ENCODE assay signal across 8 cellular contexts in genomic region chr17:38750312-38751121, GRCh38. TPM values are rescaled to one million over a fixed set of nuclear protein-coding genes. Genes with fewer than 3 reads are reported as not detected.
DNase-seq lines count a peak whose midpoint lies in the region; ATAC-seq and TF ChIP-seq lines count a peak whose summit lies in the region.

No MANE protein-coding gene starts in this region.

- POLR2A ChIA-PET in SK-N-SH (lab: Yijun Ruan, JAX) = interaction anchor here (0.6 to 2.7 kb wide), 3 partner anchors 8 to 102 kb away, joined by 3 to 12 read pairs (median 4); partner anchors contain the start of gene RPL23

- H3K79me2 ChIP-seq in SK-N-SH (ENCODE audit: insufficient read depth) (peaks cover 65% of the 10 kb centered on the region), mesendoderm (ENCODE audit: control insufficient read depth, insufficient read depth, low read length) (peaks cover 38% of the 10 kb centered on the region)

- H2BK120ac ChIP-seq in mesendoderm (ENCODE audit: low read depth, low read length) = no peak overlapping the region

- TF ChIP-seq CTCF in SK-N-SH (IDR thresholded peaks at IDR 0.05) = no peak
- no peak for TF ChIP-seq CTCF in brain microvascular endothelial cell (IDR thresholded peaks at IDR 0.05; ENCODE audit: low read depth, low read length, missing control alignments)

- H3K27ac ChIP-seq in SK-N-SH (ENCODE audit: low read depth in 2 of 2, low read length in 1 of 2) = peak overlapping the region; percentile 74 to 98; a peak in 3 of 4 replicates
- no peak overlapping the region for H3K27ac ChIP-seq in brain microvascular endothelial cell
- H3K27ac ChIP-seq in mesendoderm (ENCODE audit: low read depth, low read length) = peak overlapping the region; percentile 46

- no peak overlapping the region for H2BK5ac ChIP-seq in mesendoderm (ENCODE audit: low read length)

- peak overlapping the region; percentile 93 for H3K56ac ChIP-seq in mesendoderm (ENCODE audit: low read length)

- peak overlapping the region; percentile 75 for H3K23ac ChIP-seq in mesendoderm (ENCODE audit: low read length)

- H3K9me2 ChIP-seq in SK-N-SH = no peaks in the 10 kb centered on the region

- TF ChIP-seq EP300 in SK-N-SH (IDR thresholded peaks at IDR 0.05; ENCODE audit: borderline replicate concordance in 1 of 2, low read depth in 1 of 2, low read length in 1 of 2) = no peak

- H3K4me3 ChIP-seq in SK-N-SH (ENCODE audit: low read depth in 2 of 2, low read length in 1 of 2) (peak overlapping the region; percentile 91 to 93), brain microvascular endothelial cell (ENCODE audit: low read depth, low read length) (peak overlapping the region; percentile 99), mesendoderm (ENCODE audit: low read length) (peak overlapping the region; percentile 65)

- peak overlapping the region; percentile 61 for H2AFZ ChIP-seq in SK-N-SH (ENCODE audit: low read depth)

- peaks cover 13% of the 10 kb centered on the region for H3K79me1 ChIP-seq in mesendoderm (ENCODE audit: low read length)

- H3K36me3 ChIP-seq in SK-N-SH (replicated peaks in 1 of 2; ENCODE audit: control insufficient read depth in 1 of 2, insufficient read depth in 2 of 2, low read length in 1 of 2) (peaks cover 4 to 5% of the 10 kb centered on the region in 2 experiments), brain microvascular endothelial cell (replicated peaks) (peaks cover 10% of the 10 kb centered on the region), mesendoderm (ENCODE audit: control insufficient read depth, insufficient read depth, low read length) (peaks cover 2% of the 10 kb centered on the region)

- no peak overlapping the region for H4K8ac ChIP-seq in mesendoderm (ENCODE audit: low read depth, low read length)

- 32% methylated on average over 28 of the region's 28 CpGs for WGBS in SK-N-SH (ENCODE audit: low lambda C conversion rate)
- no CpG with 5 or more reads among the region's 28 CpGs for WGBS in mesendoderm (ENCODE audit: extremely low coverage, insufficient coverage, low lambda C conversion rate)

- H3K4me1 ChIP-seq in SK-N-SH (ENCODE audit: control insufficient read depth in 1 of 2, insufficient read depth in 2 of 2, low read depth in 1 of 2, low read length in 1 of 2) = peaks cover under 1 to 31% of the 10 kb centered on the region in 2 experiments; a peak in 1 of 4 replicates
- peaks cover 19% of the 10 kb centered on the region for H3K4me1 ChIP-seq in mesendoderm (ENCODE audit: control insufficient read depth, low read depth, low read length)

- ATAC-seq in SK-N-SH treated with all-trans-retinoic acid at 6 μM for 48 hours = no peak
- no peak for ATAC-seq in HG03354 (IDR thresholded peaks at IDR 0.05; ENCODE audit: poor library complexity, severe bottlenecking, unreplicated experiment)
- no peak for ATAC-seq in HG02642 (IDR thresholded peaks at IDR 0.05; ENCODE audit: poor library complexity, unreplicated experiment)

- CTCF ChIA-PET in SK-N-SH (lab: Yijun Ruan, JAX) = interaction anchor here (1.5 to 3.7 kb wide), 2 partner anchors 16 to 74 kb away, joined by 4 to 30 read pairs; no protein-coding TSS in a partner anchor

- peak overlapping the region; percentile 100 for H3K4me2 ChIP-seq in SK-N-SH
- H3K4me2 ChIP-seq in mesendoderm (ENCODE audit: low read length) = peak overlapping the region; percentile 95

- no peak overlapping the region for H3K18ac ChIP-seq in mesendoderm (ENCODE audit: low read length)

- TF ChIP-seq RAD21 in SK-N-SH (IDR thresholded peaks at IDR 0.05; ENCODE audit: low read length) = no peak

- H3K9ac ChIP-seq in SK-N-SH (peak overlapping the region; percentile 72; the same call in 1 of the 2 replicates), mesendoderm (ENCODE audit: low read length) (peak overlapping the region; percentile 85)

- H3K27me3 ChIP-seq in SK-N-SH (ENCODE audit: insufficient read depth) (no peaks in the 10 kb centered on the region), brain microvascular endothelial cell (replicated peaks) (no peaks in the 10 kb centered on the region), mesendoderm (ENCODE audit: insufficient read depth, low read length, poor library complexity) (no peaks in the 10 kb centered on the region)

- no peak overlapping the region for H3K4ac ChIP-seq in mesendoderm (ENCODE audit: low read depth, low read length)

- H2BK15ac ChIP-seq in mesendoderm (replicated peaks; ENCODE audit: low read depth) = no peak overlapping the region

- peak overlapping the region; percentile 11 for H2AK5ac ChIP-seq in mesendoderm (ENCODE audit: low read length)

- in situ Hi-C loops in brain microvascular endothelial cell (cut with HindIII; ENCODE audit: low pct_ligation_motif_present, low sequenced_read_pairs) = no loop called here

- peaks cover 3% of the 10 kb centered on the region for H3F3A ChIP-seq in SK-N-SH (replicated peaks; ENCODE audit: insufficient read depth)

- no peak overlapping the region for H4K5ac ChIP-seq in mesendoderm (ENCODE audit: low read length)

- no peaks in the 10 kb centered on the region for H3K9me3 ChIP-seq in SK-N-SH

- H4K20me1 ChIP-seq in SK-N-SH (ENCODE audit: insufficient read depth) = peaks cover 16% of the 10 kb centered on the region

- DNase-seq in SK-N-SH (no peak), NCI-H526 (lab: John Stamatoyannopoulos, UW) (peak; percentile 29 to 63), brain microvascular endothelial cell (no peak), mesendoderm (peak; percentile 57), cortex of kidney (lab: John Stamatoyannopoulos, UW) (no peak)

TF ChIP-seq in SK-N-SH, 30 proteins besides CTCF, POLR2A, EP300 and RAD21:
- TF ChIP-seq RCOR1 (IDR thresholded peaks at IDR 0.05; ENCODE audit: low read length) (no peak), SIN3A (IDR thresholded peaks at IDR 0.05; ENCODE audit: borderline replicate concordance, low read depth, low read length) (peak; percentile 28; the same call in 1 of the 2 replicates)

TF ChIP-seq in SK-N-SH treated with all-trans-retinoic acid at 6 μM for 48 hours, 23 proteins besides CTCF, POLR2A, EP300 and RAD21:
- TF ChIP-seq POU6F1 (CRISPR knock-in tag; IDR thresholded peaks at IDR 0.05; ENCODE audit: borderline replicate concordance, low read depth) = no peak
- TF ChIP-seq ZC3H10 (CRISPR knock-in tag; IDR thresholded peaks at IDR 0.05) = no peak
- TF ChIP-seq CREB5 (CRISPR knock-in tag; IDR thresholded peaks at IDR 0.05; ENCODE audit: low read depth) = no peak
- TF ChIP-seq OSR1 (CRISPR knock-in tag; IDR thresholded peaks at IDR 0.05) = no peak
- TF ChIP-seq GLIS3 (CRISPR knock-in tag; IDR thresholded peaks at IDR 0.05) = no peak
- TF ChIP-seq ZFP3 (CRISPR knock-in tag; IDR thresholded peaks at IDR 0.05) = no peak
- TF ChIP-seq ISL1 (CRISPR knock-in tag; IDR thresholded peaks at IDR 0.05) = no peak
- no peak for TF ChIP-seq ZNF70 (CRISPR knock-in tag; IDR thresholded peaks at IDR 0.05)
- TF ChIP-seq ZFP30 (CRISPR knock-in tag; IDR thresholded peaks at IDR 0.05) = no peak
- TF ChIP-seq CSDC2 (CRISPR knock-in tag; IDR thresholded peaks at IDR 0.05) = no peak
- no peak for TF ChIP-seq TOX (CRISPR knock-in tag; IDR thresholded peaks at IDR 0.05; ENCODE audit: borderline replicate concordance)
- TF ChIP-seq BACH2 (CRISPR knock-in tag; IDR thresholded peaks at IDR 0.05; ENCODE audit: borderline replicate concordance) = no peak

RNA-seq across cellular contexts. Expression of gene PSMB3, which starts 2.0 kb away (rescaled TPM):
- polyA plus RNA-seq in SK-N-SH (2012; rRNA removed) = 480 and 533 TPM in 2 replicates
- 326 and 421 TPM in 2 replicates for polyA plus RNA-seq in SK-N-SH (2012; cell fraction: cytosol; rRNA removed)
- polyA plus RNA-seq in SK-N-SH (2012; cell fraction: nucleus; rRNA removed) = 286 and 336 TPM in 2 replicates
- 307 TPM for polyA plus RNA-seq in mesendoderm (2013, experiment 1 of 2)
- polyA plus RNA-seq in mesendoderm (2013, experiment 2 of 2) = 321 TPM

RNA-seq across cellular contexts. Expression of gene PCGF2, which starts 2.4 kb away (rescaled TPM):
- 24.2 and 39.8 TPM in 2 replicates for polyA plus RNA-seq in SK-N-SH (2012; rRNA removed)
- polyA plus RNA-seq in SK-N-SH (2012; cell fraction: cytosol; rRNA removed) = 23.0 and 26.3 TPM in 2 replicates
- polyA plus RNA-seq in SK-N-SH (2012; cell fraction: nucleus; rRNA removed) = 54.1 and 67.6 TPM in 2 replicates
- 56.1 TPM for polyA plus RNA-seq in mesendoderm (2013, experiment 1 of 2)
- polyA plus RNA-seq in mesendoderm (2013, experiment 2 of 2) = 55.8 TPM

RNA-seq across cellular contexts. Expression of gene CISD3, which starts 20.4 kb away (rescaled TPM):
- polyA plus RNA-seq in SK-N-SH (2012; rRNA removed) = 12.9 and 16.5 TPM in 2 replicates
- 9.3 and 10.9 TPM in 2 replicates for polyA plus RNA-seq in SK-N-SH (2012; cell fraction: cytosol; rRNA removed)
- polyA plus RNA-seq in SK-N-SH (2012; cell fraction: nucleus; rRNA removed) = 5.9 and 8.6 TPM in 2 replicates
- 7.5 TPM for polyA plus RNA-seq in mesendoderm (2013, experiment 1 of 2)
- 8.7 TPM for polyA plus RNA-seq in mesendoderm (2013, experiment 2 of 2)

RNA-seq across cellular contexts. Expression of gene MLLT6, which starts 45.4 kb away (rescaled TPM):
- polyA plus RNA-seq in SK-N-SH (2012; rRNA removed) = 41.5 and 43.6 TPM in 2 replicates
- polyA plus RNA-seq in SK-N-SH (2012; cell fraction: cytosol; rRNA removed) = 11.5 and 18.3 TPM in 2 replicates
- polyA plus RNA-seq in SK-N-SH (2012; cell fraction: nucleus; rRNA removed) = 118 and 131 TPM in 2 replicates
- polyA plus RNA-seq in mesendoderm (2013, experiment 1 of 2) = 5.4 TPM
- 5.4 TPM for polyA plus RNA-seq in mesendoderm (2013, experiment 2 of 2)

RNA-seq across cellular contexts. Expression of gene PIP4K2B, which starts 48.8 kb away (rescaled TPM):
- 29.8 and 36.7 TPM in 2 replicates for polyA plus RNA-seq in SK-N-SH (2012; rRNA removed)
- polyA plus RNA-seq in SK-N-SH (2012; cell fraction: cytosol; rRNA removed) = 21.0 and 29.3 TPM in 2 replicates
- polyA plus RNA-seq in SK-N-SH (2012; cell fraction: nucleus; rRNA removed) = 35.7 and 47.9 TPM in 2 replicates
- 35.3 TPM for polyA plus RNA-seq in mesendoderm (2013, experiment 1 of 2)
- 35.2 TPM for polyA plus RNA-seq in mesendoderm (2013, experiment 2 of 2)

Comparison
In these comparisons a context has a peak if more than half of its experiments do, and no peak if none do; other contexts are left out.
1. DNase-seq: peak in NCI-H526 (2 of 2) and mesendoderm (single experiment); none in SK-N-SH (single experiment), brain microvascular endothelial cell (single experiment) and cortex of kidney (single experiment).
2. Peak in every context shown above with its lines, with median percentiles within 50 percentile points of each other: H3K4me3 ChIP-seq.